ENCODE assay signal across 9 cellular contexts in genomic region chr15:69454953-69455352, GRCh38. TPM values are rescaled to one million over a fixed set of nuclear protein-coding genes. Genes with fewer than 3 reads are reported as not detected.
DNase-seq lines count a peak whose midpoint lies in the region; ATAC-seq and TF ChIP-seq lines count a peak whose summit lies in the region.
"Had no signal": no experiment of that assay in that cellular context is flagged by ENCODE, and none has a peak within 500 bp of the region (broad histone marks: within the 10 kb centered on the region; RNA-seq: fewer than 3 reads in every experiment).

No MANE protein-coding gene starts in this region.

- H3K79me2 ChIP-seq in osteoblast (ENCODE audit: insufficient read depth, low read length): peaks cover 38% of the 10 kb centered on the region

- peaks cover 45% of the 10 kb centered on the region for H3K36me3 ChIP-seq in osteoblast (ENCODE audit: insufficient read depth, low read length)

- H3K4me1 ChIP-seq in osteoblast (ENCODE audit: insufficient read depth, low read length) (peaks cover 30% of the 10 kb centered on the region), foreskin keratinocyte (peaks cover 8% of the 10 kb centered on the region)

- peaks cover 48% of the 10 kb centered on the region for H4K20me1 ChIP-seq in osteoblast (ENCODE audit: insufficient read depth, low read length)

- H3K27me3 ChIP-seq in osteoblast (ENCODE audit: insufficient read depth, low read length): no peaks in the 10 kb centered on the region
- H3K27me3 ChIP-seq in foreskin keratinocyte: no peaks in the 10 kb centered on the region
- H3K27me3 ChIP-seq: left lung had no signal

- H3K4me3 ChIP-seq in GM08714 (ENCODE audit: low read length) (peak overlapping the region; percentile 85), coronary artery (peak overlapping the region; percentile 97), osteoblast (ENCODE audit: insufficient read depth, low read length) (peak overlapping the region; percentile 97)

- TF ChIP-seq CTCF in coronary artery (IDR thresholded peaks at IDR 0.05) (no peak), osteoblast (IDR thresholded peaks at IDR 0.05; ENCODE audit: extremely low read depth, low read depth, low read length) (no peak), foreskin keratinocyte (conservative IDR thresholded peaks at IDR 0.05) (no peak)

- H3K27ac ChIP-seq in coronary artery (peak overlapping the region in 1 of 2 donors; percentile 9), osteoblast (ENCODE audit: low read depth, low read length) (no peak overlapping the region), foreskin keratinocyte (no peak overlapping the region)
- H3K27ac ChIP-seq: left lung had no signal

- no peaks in the 10 kb centered on the region for H3K9me3 ChIP-seq in osteoblast (ENCODE audit: low read depth, low read length)
- H3K9me3 ChIP-seq: left lung had no signal

- DNase-seq in NCI-H69 (lab: John Stamatoyannopoulos, UW): peak; percentile 35
- no peak for DNase-seq in coronary artery (ENCODE audit: low spot score)
- DNase-seq in osteoblast (ENCODE audit: insufficient read length, low spot score, missing footprints): no peak
- no peak for DNase-seq in foreskin keratinocyte
- DNase-seq: activated effector memory CD4-positive, alpha-beta T cell treated with Interleukin-2 at 50 U/mL for 16 hours; left lung had no signal

- H2AFZ ChIP-seq in osteoblast (ENCODE audit: low read length): no peak overlapping the region

- peak overlapping the region; percentile 100 for H3K4me2 ChIP-seq in osteoblast (ENCODE audit: insufficient read depth, low read length)

- ATAC-seq in GM18907 (IDR thresholded peaks at IDR 0.05; ENCODE audit: unreplicated experiment) (no peak), GM19023 (IDR thresholded peaks at IDR 0.05; ENCODE audit: unreplicated experiment) (no peak), foreskin keratinocyte (no peak)
- ATAC-seq: left lung had no signal

RNA-seq across cellular contexts. Expression of gene RPLP1, which starts 2.3 kb away (rescaled TPM):
- 71.7 and 94.6 TPM in 2 replicates for total RNA-seq in osteoblast
- 636 and 760 TPM in 2 replicates for total RNA-seq in foreskin keratinocyte
- polyA plus RNA-seq in foreskin keratinocyte: 3,232 and 3,373 TPM in 2 replicates

RNA-seq across cellular contexts. Expression of gene KIF23, which starts 40.8 kb away (rescaled TPM):
- total RNA-seq in osteoblast (8.0 and 8.3 TPM in 2 replicates), foreskin keratinocyte (66.4 and 88.7 TPM in 2 replicates)
- polyA plus RNA-seq in foreskin keratinocyte: 23.1 and 38.2 TPM in 2 replicates
